Comparison of ENCODE assay signal across 6 cellular contexts in the genomic region with DNA sequence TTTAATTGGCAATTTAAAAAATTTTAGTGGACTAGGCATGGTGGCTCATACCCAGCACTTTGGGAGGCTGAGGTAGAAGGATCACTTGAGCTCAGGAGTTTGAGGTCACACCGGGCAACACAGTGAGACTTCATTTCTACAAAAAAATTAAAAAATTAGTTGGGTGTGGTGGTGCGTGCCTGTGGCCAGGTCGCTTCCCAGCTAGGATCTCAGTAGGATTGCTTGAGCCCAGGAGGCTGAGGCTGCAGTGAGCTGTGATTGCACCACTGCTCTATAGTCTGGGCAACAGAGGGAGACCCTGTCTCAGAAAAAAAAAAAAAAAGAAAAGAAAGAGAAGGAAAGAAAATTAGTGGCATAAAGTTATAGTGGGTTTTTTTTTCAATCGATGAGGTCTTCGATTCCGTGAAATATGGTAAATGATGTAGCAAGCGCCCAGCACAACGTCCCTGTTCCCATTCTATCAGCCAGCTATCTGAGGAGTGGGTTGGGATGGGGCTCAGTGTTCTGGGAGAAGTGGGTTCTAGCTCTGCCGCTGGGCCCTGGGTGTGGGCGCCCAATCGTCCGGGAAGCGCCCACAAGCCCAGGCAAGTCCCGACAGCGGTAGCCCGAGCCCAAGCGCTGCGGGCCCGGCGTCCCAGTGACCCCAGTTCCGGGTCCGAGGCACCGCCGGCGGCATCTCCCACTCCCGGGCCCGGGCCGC. TPM values are rescaled to one million over a fixed set of nuclear protein-coding genes. Genes with fewer than 3 reads are reported as not detected.
DNase-seq lines count a peak whose midpoint lies in the region; ATAC-seq and TF ChIP-seq lines count a peak whose summit lies in the region.

No MANE protein-coding gene starts in this region.

- DNase-seq in activated CD4-positive, alpha-beta T cell treated with anti-CD3 and anti-CD28 coated beads for 36 hours: no peak
- DNase-seq in activated CD4-positive, alpha-beta T cell treated with anti-CD3 and anti-CD28 coated beads, Interleukin-2, amount 50 U/mL, for 1 hour: no peak
- DNase-seq in fibroblast of pulmonary artery (ENCODE audit: low read depth) (peak; percentile 31), suprapubic skin (ENCODE audit: low spot score in 2 of 2) (no peak)

- H3K4me3 ChIP-seq in fibroblast of pulmonary artery (replicated peaks; ENCODE audit: low read depth, low read length) (peak overlapping the region; percentile 84), suprapubic skin (peak overlapping the region; percentile 75)

- H3K27ac Mint-ChIP-seq in activated CD4-positive, alpha-beta T cell treated with anti-CD3 and anti-CD28 coated beads for 36 hours: peak overlapping the region; percentile 80

- intact Hi-C loops in activated CD4-positive, alpha-beta T cell treated with anti-CD3 and anti-CD28 coated beads for 36 hours (cut with DNase I, micrococcal nuclease): loop anchor here in 1 of 2 experiments (10.0 kb wide), 1 partner anchor 474 kb away; the partner anchor contains the start of gene NEAT1

- no peaks in the 10 kb centered on the region for H3K36me3 ChIP-seq in suprapubic skin

- H3K27me3 ChIP-seq in suprapubic skin: no peaks in the 10 kb centered on the region

- peaks cover 4% of the 10 kb centered on the region for H3K27me3 Mint-ChIP-seq in activated CD4-positive, alpha-beta T cell treated with anti-CD3 and anti-CD28 coated beads for 36 hours

- TF ChIP-seq CTCF in fibroblast of pulmonary artery (IDR thresholded peaks at IDR 0.05; ENCODE audit: low read length, missing control alignments) (no peak), suprapubic skin (IDR thresholded peaks at IDR 0.05) (no peak)

- peaks cover 34% of the 10 kb centered on the region for H3K4me1 ChIP-seq in suprapubic skin

- no peak for ATAC-seq in activated CD4-positive, alpha-beta T cell treated with anti-CD3 and anti-CD28 coated beads for 36 hours
- no peak for ATAC-seq in GM21723 (IDR thresholded peaks at IDR 0.05; ENCODE audit: unreplicated experiment)
- ATAC-seq in HG03039 (IDR thresholded peaks at IDR 0.05; ENCODE audit: unreplicated experiment): no peak

- CTCF ChIA-PET in activated CD4-positive, alpha-beta T cell treated with anti-CD3 and anti-CD28 coated beads for 36 hours (lab: Charles Lee): interaction anchor here (0.6 to 7.8 kb wide), 5 partner anchors 12 to 369 kb away, joined by 3 to 113 read pairs (median 3); partner anchors contain the start of genes CCDC85B and FIBP

- no peak overlapping the region for H3K27ac ChIP-seq in suprapubic skin

- TF ChIP-seq EP300 in suprapubic skin (IDR thresholded peaks at IDR 0.05): no peak

- H3K9me3 ChIP-seq in suprapubic skin: no peaks in the 10 kb centered on the region

- peak overlapping the region; percentile 75 for H3K4me3 Mint-ChIP-seq in activated CD4-positive, alpha-beta T cell treated with anti-CD3 and anti-CD28 coated beads for 36 hours

- no peak for TF ChIP-seq POLR2A in suprapubic skin (IDR thresholded peaks at IDR 0.05)

- POLR2A ChIA-PET in activated CD4-positive, alpha-beta T cell treated with anti-CD3 and anti-CD28 coated beads for 36 hours (lab: Charles Lee): interaction anchor here (5.1 kb wide), 1 partner anchor 9 kb away, joined by 59 read pairs; the partner anchor contains the start of genes CCDC85B and FIBP

- 33% methylated on average over 19 of the region's 28 CpGs for WGBS in suprapubic skin

- peaks cover 34% of the 10 kb centered on the region for H3K36me3 Mint-ChIP-seq in activated CD4-positive, alpha-beta T cell treated with anti-CD3 and anti-CD28 coated beads for 36 hours (ENCODE audit: low read depth)

- peaks cover 47% of the 10 kb centered on the region for H3K4me1 Mint-ChIP-seq in activated CD4-positive, alpha-beta T cell treated with anti-CD3 and anti-CD28 coated beads for 36 hours

- H3K9me3 Mint-ChIP-seq in activated CD4-positive, alpha-beta T cell treated with anti-CD3 and anti-CD28 coated beads for 36 hours (ENCODE audit: low read depth): no peaks in the 10 kb centered on the region

RNA-seq across cellular contexts. Expression of gene FOSL1, which starts 1.4 kb away (rescaled TPM):
- 10 to 100 TPM; 11.1 to 11.3 TPM for total RNA-seq in activated CD4-positive, alpha-beta T cell treated with anti-CD3 and anti-CD28 coated beads for 36 hours
- total RNA-seq in suprapubic skin: 100 to 1,000 TPM in 1 of 4 donors, 10 to 100 TPM in 1, 1 to 10 TPM in 2; 5.0 to 118 (median 28.9) TPM

RNA-seq across cellular contexts. Expression of gene CCDC85B, which starts 8.3 kb away (rescaled TPM):
- total RNA-seq in activated CD4-positive, alpha-beta T cell treated with anti-CD3 and anti-CD28 coated beads for 36 hours: 10 to 100 TPM; 25.5 to 45.0 TPM
- total RNA-seq in suprapubic skin: 10 to 100 TPM; 16.0 to 35.8 (median 28.0) TPM

RNA-seq across cellular contexts. Expression of gene FIBP, which starts 10.5 kb away (rescaled TPM):
- 100 to 1,000 TPM in 1 of 2 experiments, 10 to 100 TPM in 1; 95.4 to 121 TPM for total RNA-seq in activated CD4-positive, alpha-beta T cell treated with anti-CD3 and anti-CD28 coated beads for 36 hours
- 10 to 100 TPM; 46.9 to 89.3 (median 74.6) TPM for total RNA-seq in suprapubic skin

RNA-seq across cellular contexts. Expression of gene CTSW, which starts 19.2 kb away (rescaled TPM):
- 1 to 10 TPM; 1.7 TPM for total RNA-seq in activated CD4-positive, alpha-beta T cell treated with anti-CD3 and anti-CD28 coated beads for 36 hours
- 1 to 10 TPM in 2 of 4 donors, under 1 TPM in 1, not detected in 1; 0.76 to 5.0 (median 1.4) TPM for total RNA-seq in suprapubic skin

RNA-seq across cellular contexts. Expression of gene C11orf68, which starts 20.1 kb away (rescaled TPM):
- total RNA-seq in activated CD4-positive, alpha-beta T cell treated with anti-CD3 and anti-CD28 coated beads for 36 hours: 10 to 100 TPM; 21.4 to 22.9 TPM
- 10 to 100 TPM; 17.4 to 21.6 (median 19.5) TPM for total RNA-seq in suprapubic skin
